30 cellular contexts compared by ENCODE assay signal in genomic region chr5:150452914-150453313, GRCh38. TPM values are rescaled to one million over a fixed set of nuclear protein-coding genes. Genes with fewer than 3 reads are reported as not detected.
"Had no signal": no experiment of that assay in that cellular context is flagged by ENCODE, and none has a peak within 500 bp of the region (broad histone marks: within the 10 kb centered on the region; RNA-seq: fewer than 3 reads in every experiment).

No MANE protein-coding gene starts in this region.

- DNase-seq: activated CD4-positive, alpha-beta T cell treated with anti-CD3 and anti-CD28 coated beads, Interleukin-2, amount 10 ng/mL, durations not matched to agents 24 days and 14 days; activated CD4-positive, alpha-beta T cell treated with anti-CD3 and anti-CD28 coated beads, Interleukin-2, amount 50 U/mL, for 4 hours; activated CD8-positive, alpha-beta T cell treated with anti-CD3 and anti-CD28 coated beads for 36 hours; activated effector memory CD4-positive, alpha-beta T cell treated with anti-CD3 and anti-CD28 coated beads, Interleukin-2, amount 50 U/mL, for 16 hours; activated naive CD4-positive, alpha-beta T cell; activated T-cell treated with anti-CD3 and anti-CD28 coated beads, Interleukin-2, amount 50 U/mL, for 1 hour; activated T-cell treated with anti-CD3 and anti-CD28 coated beads, Interleukin-2, amount 50 U/mL, for 72 hours; aorta; MM.1S; MV-4-11; NCI-H1092; NCI-H1436 treated with DMSO at 0.1 percent for 48 hours; NCI-H1694 treated with DMSO at 0.1 percent for 48 hours; NCI-H2029; NCI-H345; NCI-H524 treated with DMSO at 0.1 percent for 48 hours; PC-3; Peyer's patch; RPMI8226; SHP77 treated with DMSO at 0.1 percent for 48 hours; SK-N-SH had no signal

- H3K27me3 Mint-ChIP-seq: activated CD4-positive, alpha-beta T cell treated with anti-CD3 and anti-CD28 coated beads, Interleukin-2, amount 10 ng/mL, durations not matched to agents 24 days and 14 days; activated CD8-positive, alpha-beta T cell treated with anti-CD3 and anti-CD28 coated beads for 36 hours; activated naive CD4-positive, alpha-beta T cell treated with anti-CD3 and anti-CD28 coated beads, Interleukin-2, amount 50 U/mL, for 24 hours; activated T-helper 17 cell treated with anti-CD3 and anti-CD28 coated beads, Interleukin-2, amount 50 U/mL, for 72 hours; central memory CD8-positive, alpha-beta T cell had no signal

- H3K9me3 Mint-ChIP-seq: activated CD4-positive, alpha-beta T cell treated with anti-CD3 and anti-CD28 coated beads, Interleukin-2, amount 10 ng/mL, durations not matched to agents 24 days and 14 days; activated naive CD4-positive, alpha-beta T cell treated with anti-CD3 and anti-CD28 coated beads, Interleukin-2, amount 50 U/mL, for 24 hours; activated T-cell treated with anti-CD3 and anti-CD28 coated beads, Interleukin-2, amount 50 U/mL, for 72 hours; activated T-helper 17 cell treated with anti-CD3 and anti-CD28 coated beads, Interleukin-2, amount 50 U/mL, for 72 hours; central memory CD8-positive, alpha-beta T cell; T-helper 1 cell treated with Interleukin-12 subunit alpha and Interleukin-12 subunit beta and Interleukin-4 antibody, amounts not matched to agents 30 μg/mL and 1 μg/mL, for 36 hours; T-helper 2 cell treated with Interferon-gamma antibody and Interleukin-4, amounts not matched to agents 5 μg/mL and 100 μg/mL, for 36 hours had no signal

- H3K4me3 Mint-ChIP-seq: activated CD4-positive, alpha-beta T cell treated with anti-CD3 and anti-CD28 coated beads, Interleukin-2, amount 10 ng/mL, durations not matched to agents 24 days and 14 days; activated CD8-positive, alpha-beta T cell treated with anti-CD3 and anti-CD28 coated beads for 36 hours; activated naive CD4-positive, alpha-beta T cell treated with anti-CD3 and anti-CD28 coated beads, Interleukin-2, amount 50 U/mL, for 24 hours; activated T-cell treated with anti-CD3 and anti-CD28 coated beads, Interleukin-2, amount 50 U/mL, for 72 hours; activated T-helper 17 cell treated with anti-CD3 and anti-CD28 coated beads, Interleukin-2, amount 50 U/mL, for 72 hours; central memory CD8-positive, alpha-beta T cell; T-helper 1 cell treated with Interleukin-12 subunit alpha and Interleukin-12 subunit beta and Interleukin-4 antibody, amounts not matched to agents 30 μg/mL and 1 μg/mL, for 36 hours; T-helper 2 cell treated with Interferon-gamma antibody and Interleukin-4, amounts not matched to agents 5 μg/mL and 100 μg/mL, for 36 hours had no signal

- H3K4me2 ChIP-seq: SK-N-SH had no signal

- H3K27me3 ChIP-seq: cardiac muscle cell, Peyer's patch, SJSA1 had no signal

- H3K27ac ChIP-seq: cardiac muscle cell, Peyer's patch, SJSA1 had no signal

- H3K9me3 ChIP-seq: Peyer's patch, SJSA1 had no signal

- H3K4me3 ChIP-seq: cardiac muscle cell, Peyer's patch, SJSA1 had no signal

- H3K9ac ChIP-seq: SK-N-SH had no signal

- H3K36me3 ChIP-seq: cardiac muscle cell had no signal

- H3K27ac Mint-ChIP-seq: activated CD4-positive, alpha-beta T cell treated with anti-CD3 and anti-CD28 coated beads, Interleukin-2, amount 10 ng/mL, durations not matched to agents 24 days and 14 days; activated CD8-positive, alpha-beta T cell treated with anti-CD3 and anti-CD28 coated beads for 36 hours; activated naive CD4-positive, alpha-beta T cell treated with anti-CD3 and anti-CD28 coated beads, Interleukin-2, amount 50 U/mL, for 24 hours; activated T-cell treated with anti-CD3 and anti-CD28 coated beads, Interleukin-2, amount 50 U/mL, for 72 hours; activated T-helper 17 cell treated with anti-CD3 and anti-CD28 coated beads, Interleukin-2, amount 50 U/mL, for 72 hours; T-helper 1 cell treated with Interleukin-12 subunit alpha and Interleukin-12 subunit beta and Interleukin-4 antibody, amounts not matched to agents 30 μg/mL and 1 μg/mL, for 36 hours; T-helper 2 cell treated with Interferon-gamma antibody and Interleukin-4, amounts not matched to agents 5 μg/mL and 100 μg/mL, for 36 hours had no signal

- FAIRE-seq: TTC549 had no signal

- ATAC-seq: activated CD8-positive, alpha-beta T cell treated with anti-CD3 and anti-CD28 coated beads for 36 hours; activated T-cell treated with anti-CD3 and anti-CD28 coated beads, Interleukin-2, amount 50 U/mL, for 72 hours; activated T-helper 17 cell treated with anti-CD3 and anti-CD28 coated beads, Interleukin-2, amount 50 U/mL, for 72 hours; PC-3 had no signal

RNA-seq across cellular contexts. Expression of gene CD74, which starts 40.2 kb away (rescaled TPM):
- total RNA-seq: NCI-H460, SJSA1 had no signal
